Comparison of ENCODE assay signal across 23 cellular contexts in the genomic region with DNA sequence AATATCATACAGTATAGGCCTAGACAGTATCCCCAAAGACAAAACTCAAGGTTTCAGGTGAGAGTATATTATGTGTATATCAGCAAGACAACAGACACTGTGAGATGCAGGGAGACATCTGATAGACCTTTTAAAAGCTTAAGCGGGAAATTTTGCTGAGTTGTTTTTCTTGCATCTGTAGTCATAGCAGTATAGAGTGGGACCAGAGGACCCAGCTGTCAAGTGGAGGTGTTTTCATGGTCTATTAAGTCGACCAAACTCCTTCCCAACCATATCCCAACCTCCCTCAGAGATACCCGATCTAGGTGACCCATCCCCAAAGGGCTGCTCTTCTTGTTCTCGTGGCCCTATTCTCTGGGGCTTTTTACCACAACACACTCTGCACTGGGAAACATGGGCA.
DNase-seq lines count a peak whose midpoint lies in the region; ATAC-seq, FAIRE-seq and TF ChIP-seq lines count a peak whose summit lies in the region.
"Had no signal": no experiment of that assay in that cellular context is flagged by ENCODE, and none has a peak within 500 bp of the region (broad histone marks: within the 10 kb centered on the region; RNA-seq: fewer than 3 reads in every experiment).

No MANE protein-coding gene starts in this region.

- POLR2A ChIA-PET in HepG2 (lab: Yijun Ruan, JAX) = no interaction called here
- POLR2A ChIA-PET in activated naive CD8-positive, alpha-beta T cell treated with anti-CD3 and anti-CD28 coated beads, Interleukin-2, amount 10 ng/mL, durations not matched to agents 7 days and 5 days (lab: Charles Lee) = no interaction called here

- BruUV-seq in HepG2 (replicated peaks; lab: Mats Ljungman, UMichigan) = no TSS peak

- no peak for TF ChIP-seq EP300 in HepG2 (IDR thresholded peaks at IDR 0.05; ENCODE audit: low read depth in 2 of 2, low read length in 2 of 2)
- no peak for TF ChIP-seq EP300 in HepG2 (CRISPR knock-in tag; IDR thresholded peaks at IDR 0.05; ENCODE audit: borderline replicate concordance)

- H3K27me3 ChIP-seq in HepG2 (ENCODE audit: control insufficient read depth in 1 of 2, insufficient read depth in 2 of 2, low read length in 2 of 2) = no peaks in the 10 kb centered on the region
- no peaks in the 10 kb centered on the region for H3K27me3 ChIP-seq in right lobe of liver
- no peaks in the 10 kb centered on the region for H3K27me3 ChIP-seq in GM23248 (replicated peaks; ENCODE audit: insufficient read depth)
- H3K27me3 ChIP-seq: BLaER1 treated with 17β-estradiol and CSF1 and Interleukin-3, amounts not matched to agents 10 nM and 100 nM had no signal

- H3K4me1 ChIP-seq in HepG2 (ENCODE audit: insufficient read depth, low read length) (no peaks in the 10 kb centered on the region), right lobe of liver (no peaks in the 10 kb centered on the region), GM23248 (ENCODE audit: insufficient read depth) (no peaks in the 10 kb centered on the region)
- H3K4me1 ChIP-seq: BLaER1 treated with 17β-estradiol and CSF1 and Interleukin-3, amounts not matched to agents 10 nM and 100 nM had no signal

- intact Hi-C loops in HepG2 (cut with micrococcal nuclease; ENCODE audit: unreplicated experiment) = no loop called here
- intact Hi-C loops in right lobe of liver (cut with DNase I) = no loop called here

- FAIRE-seq in HepG2 (lab: Jason Lieb, UNC) = no peak
- FAIRE-seq: D721Med, GM12892, GM18507, HTR-8/SVneo had no signal

- no peaks in the 10 kb centered on the region for H3K79me2 ChIP-seq in HepG2 (ENCODE audit: insufficient read depth, low read length)
- no peaks in the 10 kb centered on the region for H3K79me2 ChIP-seq in GM23248 (ENCODE audit: insufficient read depth)

- ATAC-seq in HepG2 (no peak; the same call in 2 of the 3 replicates), right lobe of liver (no peak)
- ATAC-seq in activated naive CD8-positive, alpha-beta T cell treated with anti-CD3 and anti-CD28 coated beads, Interleukin-2, amount 10 ng/mL, durations not matched to agents 7 days and 5 days (ENCODE audit: low read depth) = no peak
- ATAC-seq: GM23338 had no signal

- TF ChIP-seq POLR2A in HepG2 (IDR thresholded peaks at IDR 0.05; ENCODE audit: insufficient read depth in 1 of 2, low read depth in 2 of 2, low read length in 2 of 2) (no peak), right lobe of liver (IDR thresholded peaks at IDR 0.05) (no peak)

- H3K4me3 ChIP-seq in HepG2 (replicated peaks in 1 of 3; ENCODE audit: insufficient read depth in 1 of 3, low read depth in 2 of 3, low read length in 3 of 3) (no peak overlapping the region), right lobe of liver (no peak overlapping the region), GM23248 (no peak overlapping the region)
- H3K4me3 ChIP-seq: BLaER1 treated with 17β-estradiol and CSF1 and Interleukin-3, amounts not matched to agents 10 nM and 100 nM; GM23338 had no signal

- TF ChIP-seq CTCF in HepG2 (CRISPR knock-in tag; IDR thresholded peaks at IDR 0.05) = no peak
- TF ChIP-seq CTCF in right lobe of liver (IDR thresholded peaks at IDR 0.05) = no peak

- H3K9ac ChIP-seq in HepG2 (ENCODE audit: insufficient read depth, low read depth, low read length) (no peak overlapping the region), GM23248 (no peak overlapping the region)
- H3K9ac ChIP-seq: BLaER1 treated with 17β-estradiol and CSF1 and Interleukin-3, amounts not matched to agents 10 nM and 100 nM had no signal

- WGBS in HepG2 (ENCODE audit: low lambda C conversion rate) = 99% methylated on average over 4 of the region's 4 CpGs
- 88% methylated on average over 4 of the region's 4 CpGs for WGBS in right lobe of liver (ENCODE audit: insufficient coverage, low coverage, low lambda C conversion rate, missing lambda C conversion rate)
- 91 to 95% methylated on average over 4 of the region's 4 CpGs for WGBS in GM23248 (ENCODE audit: low coverage in 1 of 2, low lambda C conversion rate in 2 of 2, missing lambda C conversion rate in 2 of 2), 2 experiments

- no peaks in the 10 kb centered on the region for H3K27me3 Mint-ChIP-seq in activated naive CD8-positive, alpha-beta T cell treated with anti-CD3 and anti-CD28 coated beads, Interleukin-2, amount 10 ng/mL, durations not matched to agents 7 days and 5 days
- H3K27me3 Mint-ChIP-seq: IgD-negative memory B cell had no signal

- no peaks in the 10 kb centered on the region for H3K9me3 Mint-ChIP-seq in activated naive CD8-positive, alpha-beta T cell treated with anti-CD3 and anti-CD28 coated beads, Interleukin-2, amount 10 ng/mL, durations not matched to agents 7 days and 5 days
- H3K9me3 Mint-ChIP-seq: GM23338, IgD-negative memory B cell had no signal

- H4K20me1 ChIP-seq in HepG2 (ENCODE audit: insufficient read depth, low read length) (no peaks in the 10 kb centered on the region), GM23248 (ENCODE audit: insufficient read depth) (no peaks in the 10 kb centered on the region)
- H4K20me1 ChIP-seq: BLaER1 treated with 17β-estradiol and CSF1 and Interleukin-3, amounts not matched to agents 10 nM and 100 nM had no signal

- H3K9me3 ChIP-seq in HepG2 (ENCODE audit: low read length) (no peaks in the 10 kb centered on the region), right lobe of liver (no peaks in the 10 kb centered on the region), GM23248 (ENCODE audit: low read depth) (no peaks in the 10 kb centered on the region)
- H3K9me3 ChIP-seq: BLaER1 treated with 17β-estradiol and CSF1 and Interleukin-3, amounts not matched to agents 10 nM and 100 nM had no signal

- H3K36me3 ChIP-seq in HepG2 (replicated peaks in 1 of 2; ENCODE audit: control insufficient read depth in 1 of 2, insufficient read depth in 2 of 2, low read length in 2 of 2) (peaks cover 4 to 30% of the 10 kb centered on the region in 2 experiments), right lobe of liver (peaks cover 0 to 4% (median 0%) of the 10 kb centered on the region in 4 donors), GM23248 (ENCODE audit: low read depth) (no peaks in the 10 kb centered on the region; the same call in 1 of the 2 replicates)
- H3K36me3 ChIP-seq: BLaER1 treated with 17β-estradiol and CSF1 and Interleukin-3, amounts not matched to agents 10 nM and 100 nM had no signal

- H3K4me2 ChIP-seq in HepG2 (ENCODE audit: low read depth, low read length) = no peak overlapping the region
- no peak overlapping the region for H3K4me2 ChIP-seq in GM23248 (ENCODE audit: unreplicated experiment)
- H3K4me2 ChIP-seq: BLaER1 treated with 17β-estradiol and CSF1 and Interleukin-3, amounts not matched to agents 10 nM and 100 nM; GM23338 had no signal

- peak overlapping the region; percentile 25 for H3K4me3 Mint-ChIP-seq in activated naive CD8-positive, alpha-beta T cell treated with anti-CD3 and anti-CD28 coated beads, Interleukin-2, amount 10 ng/mL, durations not matched to agents 7 days and 5 days
- H3K4me3 Mint-ChIP-seq: GM23338, IgD-negative memory B cell had no signal

- H3K27ac ChIP-seq in HepG2 (ENCODE audit: extremely low read length, insufficient read depth, low read length) = no peak overlapping the region
- no peak overlapping the region for H3K27ac ChIP-seq in right lobe of liver
- no peak overlapping the region for H3K27ac ChIP-seq in GM23248
- H3K27ac ChIP-seq: BLaER1 treated with 17β-estradiol and CSF1 and Interleukin-3, amounts not matched to agents 10 nM and 100 nM had no signal

- H3K27ac Mint-ChIP-seq in activated naive CD8-positive, alpha-beta T cell treated with anti-CD3 and anti-CD28 coated beads, Interleukin-2, amount 10 ng/mL, durations not matched to agents 7 days and 5 days = peak overlapping the region; percentile 83
- H3K27ac Mint-ChIP-seq: IgD-negative memory B cell had no signal

- H3K36me3 Mint-ChIP-seq in activated naive CD8-positive, alpha-beta T cell treated with anti-CD3 and anti-CD28 coated beads, Interleukin-2, amount 10 ng/mL, durations not matched to agents 7 days and 5 days = peaks cover 25% of the 10 kb centered on the region

- CTCF ChIA-PET in HepG2 (lab: Yijun Ruan, JAX; ENCODE audit: low intra/inter-chr PET ratio, low total read pairs) = no interaction called here

- no peak overlapping the region for H2AFZ ChIP-seq in HepG2 (ENCODE audit: low read length)
- no peak overlapping the region for H2AFZ ChIP-seq in GM23248
- H2AFZ ChIP-seq: GM23338 had no signal

- no peaks in the 10 kb centered on the region for H3K9me2 ChIP-seq in GM23248 (ENCODE audit: insufficient read depth)

- no peaks in the 10 kb centered on the region for H3F3A ChIP-seq in GM23248 (ENCODE audit: insufficient read depth)

- H3K4me1 Mint-ChIP-seq in activated naive CD8-positive, alpha-beta T cell treated with anti-CD3 and anti-CD28 coated beads, Interleukin-2, amount 10 ng/mL, durations not matched to agents 7 days and 5 days = peaks cover 50% of the 10 kb centered on the region
- H3K4me1 Mint-ChIP-seq: IgD-negative memory B cell had no signal

- in situ Hi-C loops in HepG2 (cut with HindIII; ENCODE audit: extremely low pct_ligation_motif_present, low pct_unique_long_range_greater_than_20kb) = no loop called here
- in situ Hi-C loops in GM23248 (cut with MboI) = no loop called here

- no peak for TF ChIP-seq RAD21 in HepG2 (CRISPR knock-in tag; IDR thresholded peaks at IDR 0.05)

- DNase-seq in HepG2 (ENCODE audit: low spot score) (no peak), right lobe of liver (no peak), retina (peak; percentile 25), RPMI8226 (no peak), GM23248 (no peak)
- DNase-seq in activated naive CD8-positive, alpha-beta T cell treated with anti-CD3 and anti-CD28 coated beads, Interleukin-2, amount 10 ng/mL, durations not matched to agents 7 days and 5 days = no peak
- DNase-seq in stimulated activated CD4-positive, alpha-beta T cell treated with anti-CD3 and anti-CD28 coated beads, Interleukin-2, amount 100 ng/mL, for 48 hours = no peak
- DNase-seq: HCEC 1CT, MM.1S, NCI-H1092, NCI-H1436 treated with DMSO at 0.1 percent for 48 hours, NCI-H2081, NCI-H2227 treated with DMSO at 0.1 percent for 48 hours, NCI-H510A treated with DMSO at 0.1 percent for 48 hours, NCI-H774, SHP77 had no signal

TF ChIP-seq in HepG2, 621 proteins besides CTCF, POLR2A, EP300 and RAD21:
- no peak for TF ChIP-seq KMT2B (CRISPR knock-in tag; IDR thresholded peaks at IDR 0.05)
- peak in 1 of 2 experiments; percentile 30; a peak in 1 of 4 replicates for TF ChIP-seq MAFK (conservative IDR thresholded peaks at IDR 0.05 in 1 of 2, IDR thresholded peaks at IDR 0.05 in 1 of 2; ENCODE audit: low read length in 2 of 2)
- peak; percentile 73 for TF ChIP-seq RBM22 (optimal IDR thresholded peaks at IDR 0.05; ENCODE audit: low read length)
